8 cellular contexts compared by ENCODE assay signal in the genomic region with DNA sequence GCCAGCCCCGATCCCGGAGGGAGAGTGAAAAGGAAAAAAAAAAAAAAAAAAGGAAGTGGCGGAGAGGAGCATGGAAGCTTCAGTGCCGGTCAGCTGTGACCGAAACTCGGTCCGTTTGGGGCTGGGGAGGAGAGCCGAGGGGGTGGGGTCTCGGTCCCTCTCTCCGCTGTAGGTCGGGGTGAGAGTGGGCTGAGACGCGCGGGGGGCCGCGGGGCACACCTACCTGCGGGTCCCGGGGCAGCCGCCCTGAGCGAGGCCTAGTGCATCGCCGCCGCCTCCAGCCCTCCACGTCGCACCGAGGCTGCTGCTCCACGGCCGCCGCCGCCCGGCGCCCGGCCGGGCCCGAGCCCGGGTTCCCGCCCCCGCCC. TPM values are rescaled to one million over a fixed set of nuclear protein-coding genes. Genes with fewer than 3 reads are reported as not detected.
DNase-seq lines count a peak whose midpoint lies in the region; ATAC-seq, FAIRE-seq and TF ChIP-seq lines count a peak whose summit lies in the region.

No MANE protein-coding gene starts in this region.

- no TSS peak for BruUV-seq in HepG2 (replicated peaks; lab: Mats Ljungman, UMichigan)

- TF ChIP-seq EP300 in HepG2 (IDR thresholded peaks at IDR 0.05; ENCODE audit: low read depth in 2 of 2, low read length in 2 of 2) (no peak), HepG2 (CRISPR knock-in tag; IDR thresholded peaks at IDR 0.05; ENCODE audit: borderline replicate concordance) (no peak)

- TF ChIP-seq RAD21 in HepG2 (CRISPR knock-in tag; IDR thresholded peaks at IDR 0.05): no peak

- POLR2A ChIA-PET in HepG2 (lab: Yijun Ruan, JAX): interaction anchor here (0.7 to 1.6 kb wide), 13 partner anchors 8 to 116 kb away, joined by 3 to 11 read pairs (median 5); no protein-coding TSS in a partner anchor

- H3K36me3 ChIP-seq in HepG2 (replicated peaks in 1 of 2; ENCODE audit: control insufficient read depth in 1 of 2, insufficient read depth in 2 of 2, low read length in 2 of 2): peaks cover 0 to 4% of the 10 kb centered on the region in 2 experiments; a peak in 2 of 5 replicates

- peaks cover 18% of the 10 kb centered on the region for H3K36me3 Mint-ChIP-seq in central memory CD8-positive, alpha-beta T cell (ENCODE audit: insufficient read depth)
- peaks cover 5% of the 10 kb centered on the region for H3K36me3 Mint-ChIP-seq in stimulated activated memory B cell treated with anti-CD40 and anti-IgM and Interleukin-4, amounts not matched to agents 10 μg/mL and 1 μg/mL and 100 μg/mL, for 72 hours

- peak overlapping the region; percentile 100 for H3K4me3 Mint-ChIP-seq in central memory CD8-positive, alpha-beta T cell
- H3K4me3 Mint-ChIP-seq in stimulated activated memory B cell treated with anti-CD40 and anti-IgM and Interleukin-4, amounts not matched to agents 10 μg/mL and 1 μg/mL and 100 μg/mL, for 72 hours: peak overlapping the region; percentile 94

- peaks cover 68% of the 10 kb centered on the region for H3K79me2 ChIP-seq in HepG2 (ENCODE audit: insufficient read depth, low read length)

- TF ChIP-seq CTCF in AG10803 (conservative IDR thresholded peaks at IDR 0.05; ENCODE audit: low read length) (no peak), HepG2 (CRISPR knock-in tag; IDR thresholded peaks at IDR 0.05) (no peak)

- WGBS in HepG2 (ENCODE audit: low lambda C conversion rate): under 1% methylated on average over 12 of the region's 38 CpGs

- H3K27me3 Mint-ChIP-seq in central memory CD8-positive, alpha-beta T cell: no peaks in the 10 kb centered on the region
- no peaks in the 10 kb centered on the region for H3K27me3 Mint-ChIP-seq in stimulated activated memory B cell treated with anti-CD40 and anti-IgM and Interleukin-4, amounts not matched to agents 10 μg/mL and 1 μg/mL and 100 μg/mL, for 72 hours

- peak overlapping the region; percentile 95 for H3K9ac ChIP-seq in HepG2 (ENCODE audit: insufficient read depth, low read depth, low read length)

- no peak for FAIRE-seq in HepG2 (lab: Jason Lieb, UNC)

- H3K27ac Mint-ChIP-seq in central memory CD8-positive, alpha-beta T cell (ENCODE audit: low read depth): peak overlapping the region; percentile 100
- H3K27ac Mint-ChIP-seq in stimulated activated memory B cell treated with anti-CD40 and anti-IgM and Interleukin-4, amounts not matched to agents 10 μg/mL and 1 μg/mL and 100 μg/mL, for 72 hours: peak overlapping the region; percentile 100

- H3K9me3 ChIP-seq in HepG2 (ENCODE audit: low read length): no peaks in the 10 kb centered on the region

- intact Hi-C loops in HepG2 (cut with micrococcal nuclease; ENCODE audit: unreplicated experiment): no loop called here

- H3K4me1 Mint-ChIP-seq in central memory CD8-positive, alpha-beta T cell: peaks cover 36% of the 10 kb centered on the region
- peaks cover 33% of the 10 kb centered on the region for H3K4me1 Mint-ChIP-seq in stimulated activated memory B cell treated with anti-CD40 and anti-IgM and Interleukin-4, amounts not matched to agents 10 μg/mL and 1 μg/mL and 100 μg/mL, for 72 hours

- CTCF ChIA-PET in HepG2 (lab: Yijun Ruan, JAX; ENCODE audit: low intra/inter-chr PET ratio, low total read pairs): no interaction called here

- H3K4me3 ChIP-seq in AG10803 (ENCODE audit: low read length): peak overlapping the region; percentile 61
- peak overlapping the region; percentile 87 to 99 (median 87) for H3K4me3 ChIP-seq in HepG2 (replicated peaks in 1 of 3; ENCODE audit: insufficient read depth in 1 of 3, low read depth in 2 of 3, low read length in 3 of 3)

- H3K27me3 ChIP-seq in HepG2 (ENCODE audit: control insufficient read depth in 1 of 2, insufficient read depth in 2 of 2, low read length in 2 of 2): no peaks in the 10 kb centered on the region; a peak in 1 of 5 replicates

- peak overlapping the region; percentile 97 for H3K27ac ChIP-seq in HepG2 (ENCODE audit: extremely low read length, insufficient read depth, low read length)

- H3K9me3 Mint-ChIP-seq in central memory CD8-positive, alpha-beta T cell: no peaks in the 10 kb centered on the region
- H3K9me3 Mint-ChIP-seq in stimulated activated memory B cell treated with anti-CD40 and anti-IgM and Interleukin-4, amounts not matched to agents 10 μg/mL and 1 μg/mL and 100 μg/mL, for 72 hours: no peaks in the 10 kb centered on the region

- H4K20me1 ChIP-seq in HepG2 (ENCODE audit: insufficient read depth, low read length): peaks cover 26% of the 10 kb centered on the region

- H3K4me2 ChIP-seq in HepG2 (ENCODE audit: low read depth, low read length): peak overlapping the region; percentile 97

- ATAC-seq in GM18505 (IDR thresholded peaks at IDR 0.05; ENCODE audit: unreplicated experiment) (peak; percentile 56), HG03045 (IDR thresholded peaks at IDR 0.05; ENCODE audit: unreplicated experiment) (peak; percentile 58), HepG2 (no peak; the same call in 2 of the 3 replicates)
- ATAC-seq in central memory CD8-positive, alpha-beta T cell (replicated peaks; ENCODE audit: extremely low read depth, poor library complexity, severe bottlenecking): peak; percentile 48
- ATAC-seq in stimulated activated memory B cell treated with anti-CD40 and anti-IgM and Interleukin-4, amounts not matched to agents 10 μg/mL and 1 μg/mL and 100 μg/mL, for 72 hours: peak; percentile 79

- peak; percentile 38 for DNase-seq in AG10803 (ENCODE audit: low read depth)
- DNase-seq in RKO (ENCODE audit: low spot score): peak; percentile 58
- no peak for DNase-seq in central memory CD8-positive, alpha-beta T cell (ENCODE audit: low spot score in 2 of 2)
- no peak for DNase-seq in HepG2 (ENCODE audit: low spot score)
- DNase-seq in NCI-H2029 (lab: John Stamatoyannopoulos, UW): no peak

- TF ChIP-seq POLR2A in GM18505 (IDR thresholded peaks at IDR 0.05; ENCODE audit: borderline replicate concordance, extremely low read depth, insufficient read depth, insufficient read length): no peak
- TF ChIP-seq POLR2A in HepG2 (IDR thresholded peaks at IDR 0.05; ENCODE audit: insufficient read depth in 1 of 2, low read depth in 2 of 2, low read length in 2 of 2): no peak

- in situ Hi-C loops in HepG2 (cut with HindIII; ENCODE audit: extremely low pct_ligation_motif_present, low pct_unique_long_range_greater_than_20kb): no loop called here

- H2AFZ ChIP-seq in HepG2 (ENCODE audit: low read length): no peak overlapping the region

- H3K4me1 ChIP-seq in HepG2 (ENCODE audit: insufficient read depth, low read length): peaks cover 78% of the 10 kb centered on the region

TF ChIP-seq in HepG2, 621 proteins besides CTCF, POLR2A, EP300 and RAD21 (continues in another document):
- TF ChIP-seq KDM1A (CRISPR knock-in tag; IDR thresholded peaks at IDR 0.05): no peak
- TF ChIP-seq ATRX (CRISPR knock-in tag; IDR thresholded peaks at IDR 0.05; ENCODE audit: borderline replicate concordance): no peak
- TF ChIP-seq, protein P1, sequence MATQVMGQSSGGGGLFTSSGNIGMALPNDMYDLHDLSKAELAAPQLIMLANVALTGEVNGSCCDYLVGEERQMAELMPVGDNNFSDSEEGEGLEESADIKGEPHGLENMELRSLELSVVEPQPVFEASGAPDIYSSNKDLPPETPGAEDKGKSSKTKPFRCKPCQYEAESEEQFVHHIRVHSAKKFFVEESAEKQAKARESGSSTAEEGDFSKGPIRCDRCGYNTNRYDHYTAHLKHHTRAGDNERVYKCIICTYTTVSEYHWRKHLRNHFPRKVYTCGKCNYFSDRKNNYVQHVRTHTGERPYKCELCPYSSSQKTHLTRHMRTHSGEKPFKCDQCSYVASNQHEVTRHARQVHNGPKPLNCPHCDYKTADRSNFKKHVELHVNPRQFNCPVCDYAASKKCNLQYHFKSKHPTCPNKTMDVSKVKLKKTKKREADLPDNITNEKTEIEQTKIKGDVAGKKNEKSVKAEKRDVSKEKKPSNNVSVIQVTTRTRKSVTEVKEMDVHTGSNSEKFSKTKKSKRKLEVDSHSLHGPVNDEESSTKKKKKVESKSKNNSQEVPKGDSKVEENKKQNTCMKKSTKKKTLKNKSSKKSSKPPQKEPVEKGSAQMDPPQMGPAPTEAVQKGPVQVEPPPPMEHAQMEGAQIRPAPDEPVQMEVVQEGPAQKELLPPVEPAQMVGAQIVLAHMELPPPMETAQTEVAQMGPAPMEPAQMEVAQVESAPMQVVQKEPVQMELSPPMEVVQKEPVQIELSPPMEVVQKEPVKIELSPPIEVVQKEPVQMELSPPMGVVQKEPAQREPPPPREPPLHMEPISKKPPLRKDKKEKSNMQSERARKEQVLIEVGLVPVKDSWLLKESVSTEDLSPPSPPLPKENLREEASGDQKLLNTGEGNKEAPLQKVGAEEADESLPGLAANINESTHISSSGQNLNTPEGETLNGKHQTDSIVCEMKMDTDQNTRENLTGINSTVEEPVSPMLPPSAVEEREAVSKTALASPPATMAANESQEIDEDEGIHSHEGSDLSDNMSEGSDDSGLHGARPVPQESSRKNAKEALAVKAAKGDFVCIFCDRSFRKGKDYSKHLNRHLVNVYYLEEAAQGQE (IDR thresholded peaks at IDR 0.05; ENCODE audit: borderline replicate concordance in 1 of 2, low read depth in 1 of 2, low read length in 2 of 2): 0 out of 4 replicates have a peak, but pooled peaks of 1 of the 2 experiments have one; percentile 17

RNA-seq across cellular contexts. Expression of a gene that starts 0.5 kb away (rescaled TPM):
- total RNA-seq in HepG2 (2016; rRNA removed; fragmentation: Illumina TruSeq; extraction: Trizol): 64.7 and 75.4 TPM in 2 replicates
- 23.8 and 25.8 TPM in 2 replicates for total RNA-seq in HepG2 (2016; cell fraction: cytosol; rRNA removed; fragmentation: Illumina TruSeq; extraction: Trizol; ENCODE audit: low read depth)
- total RNA-seq in HepG2 (2016; cell fraction: insoluble cytoplasmic fraction; rRNA removed; fragmentation: Illumina TruSeq; extraction: Trizol): 63.0 and 68.2 TPM in 2 replicates
- 73.0 and 83.1 TPM in 2 replicates for total RNA-seq in HepG2 (2016; cell fraction: membrane; rRNA removed; fragmentation: Illumina TruSeq; extraction: Trizol)
- 56.5 and 65.0 TPM in 2 replicates for total RNA-seq in HepG2 (2016; cell fraction: nucleus; rRNA removed; fragmentation: Illumina TruSeq; extraction: Trizol)
- 66.7 and 77.5 TPM in 2 replicates for polyA plus RNA-seq in HepG2 (2011; rRNA removed)
- polyA plus RNA-seq in HepG2 (2011; cell fraction: cytosol; rRNA removed): 24.3 and 39.3 TPM in 2 replicates
- polyA plus RNA-seq in HepG2 (2011; cell fraction: nucleus; rRNA removed): 45.4 and 50.4 TPM in 2 replicates
- polyA plus RNA-seq in HepG2 (2012): 75.2 and 93.6 TPM in 2 replicates
- 9.0 and 9.6 TPM in 2 replicates for polyA plus RNA-seq in HepG2 (2016; cell fraction: cytosol; fragmentation: Illumina TruSeq; extraction: Trizol; ENCODE audit: low read depth)
- polyA plus RNA-seq in HepG2 (2016; cell fraction: insoluble cytoplasmic fraction; fragmentation: Illumina TruSeq; extraction: Trizol; ENCODE audit: low read depth): 54.6 and 54.7 TPM in 2 replicates
- 35.4 and 35.8 TPM in 2 replicates for polyA plus RNA-seq in HepG2 (2016; cell fraction: membrane; fragmentation: Illumina TruSeq; extraction: Trizol; ENCODE audit: low read depth)
- polyA plus RNA-seq in HepG2 (2016; cell fraction: nucleus; fragmentation: Illumina TruSeq; extraction: Trizol; ENCODE audit: insufficient read depth, low read depth): 77.5 and 83.9 TPM in 2 replicates
- 7.4 and 30.0 TPM in 2 replicates for polyA minus RNA-seq in HepG2 (2011; rRNA and poly(A)+ RNA removed; ENCODE audit: low replicate concordance)
- 58.1 and 59.1 TPM in 2 replicates for polyA minus RNA-seq in HepG2 (2011; cell fraction: cytosol; rRNA and poly(A)+ RNA removed)
- 143 and 153 TPM in 2 replicates for polyA minus RNA-seq in HepG2 (2011; cell fraction: nucleus; rRNA and poly(A)+ RNA removed)

Comparison
In these comparisons a context has a peak if more than half of its experiments do, and no peak if none do; other contexts are left out.
1. DNase-seq: peak in AG10803 (single experiment) and RKO (single experiment); none in central memory CD8-positive, alpha-beta T cell (0 of 2), HepG2 (single experiment) and NCI-H2029 (single experiment).